In the genomic region with DNA sequence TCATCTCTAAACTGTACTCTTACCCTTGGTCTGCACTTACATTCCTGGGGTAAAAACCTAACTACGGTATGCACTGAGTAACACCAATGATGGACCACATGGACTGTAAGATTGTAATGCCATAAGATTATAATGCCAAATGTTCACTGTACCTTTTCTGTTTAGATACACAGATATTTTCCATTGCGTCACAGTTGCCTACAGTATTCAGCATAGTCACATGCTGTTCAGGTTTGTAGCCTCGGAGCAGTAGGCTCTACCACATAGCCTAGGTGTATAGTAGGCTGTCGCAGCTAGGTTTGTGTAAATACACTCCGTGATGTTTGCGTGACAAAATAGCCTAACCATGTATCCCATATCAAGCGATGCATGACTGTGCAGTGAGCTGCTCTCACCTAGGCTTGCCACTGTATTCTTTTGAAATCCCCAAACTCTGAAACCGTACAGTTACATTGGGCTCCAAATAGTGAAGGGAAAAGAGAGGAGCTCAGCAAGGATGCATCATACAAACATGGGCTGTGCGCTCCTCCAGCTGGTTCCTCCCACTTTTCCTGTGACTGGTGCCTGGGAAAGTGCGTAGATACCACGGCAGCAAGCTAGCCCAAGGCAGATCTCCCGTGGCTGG, we compare ENCODE assay signal across 12 cellular contexts. TPM values are rescaled to one million over a fixed set of nuclear protein-coding genes. Genes with fewer than 3 reads are reported as not detected.
A peak's percentile ranks its signal among the peaks of the same experiment; 100 is the strongest.
DNase-seq lines count a peak whose midpoint lies in the region; ATAC-seq, FAIRE-seq and TF ChIP-seq lines count a peak whose summit lies in the region.
"Had no signal": no experiment of that assay in that cellular context is flagged by ENCODE, and none has a peak within 500 bp of the region (broad histone marks: within the 10 kb centered on the region; RNA-seq: fewer than 3 reads in every experiment).

No MANE protein-coding gene starts in this region.

- H3K4me1 Mint-ChIP-seq in activated T-helper 2 cell treated with anti-CD3 and anti-CD28 coated beads, Interferon-gamma antibody, Interleukin-2, Interleukin-4, amounts not matched to agents 10 μg/mL and 5 μg/mL and 100 μg/mL, durations not matched to agents 14 hours and 24 hours and 36 hours (ENCODE audit: low read depth): peaks cover 5% of the 10 kb centered on the region
- no peaks in the 10 kb centered on the region for H3K4me1 Mint-ChIP-seq in activated CD8-positive, alpha-beta T cell treated with anti-CD3 and anti-CD28 coated beads, Interleukin-2, amount 10 ng/mL, durations not matched to agents 7 days and 5 days (ENCODE audit: low read depth)
- H3K4me1 Mint-ChIP-seq: stimulated activated effector memory CD8-positive, alpha-beta T cell treated with anti-CD3 and anti-CD28 coated beads, Interleukin-12 subunit alpha, Interleukin-12 subunit beta, amount 100 ng/mL, for 72 hours had no signal

- peak overlapping the region; percentile 18 for H3K4me3 ChIP-seq in AG04449 (ENCODE audit: low read depth, low read length)
- peak overlapping the region; percentile 31; the same call in 1 of the 2 replicates for H3K4me3 ChIP-seq in IMR-90 (ENCODE audit: insufficient read depth, low read depth, low read length)
- no peak overlapping the region for H3K4me3 ChIP-seq in H1 (ENCODE audit: extremely low read depth in 1 of 4, insufficient read depth in 2 of 4, low read depth in 3 of 4, low read length in 4 of 4)
- H3K4me3 ChIP-seq in mesendoderm (ENCODE audit: low read length): no peak overlapping the region
- H3K4me3 ChIP-seq: adrenal gland had no signal

- H2BK15ac ChIP-seq in IMR-90 (ENCODE audit: low read depth, low read length): peak overlapping the region; percentile 97
- H2BK15ac ChIP-seq in H1 (ENCODE audit: low read length): peak overlapping the region; percentile 82; the same call in 1 of the 2 replicates
- no peak overlapping the region for H2BK15ac ChIP-seq in mesendoderm (replicated peaks; ENCODE audit: low read depth)

- TF ChIP-seq RAD21 in IMR-90 (IDR thresholded peaks at IDR 0.05; ENCODE audit: low read length): no peak
- no peak for TF ChIP-seq RAD21 in H1 (IDR thresholded peaks at IDR 0.05 in 1 of 2, conservative IDR thresholded peaks at IDR 0.05 in 1 of 2; ENCODE audit: low read depth in 2 of 2, low read length in 2 of 2)

- H3K56ac ChIP-seq in IMR-90 (ENCODE audit: extremely low read depth, insufficient read depth, low read length) (peak overlapping the region; percentile 96), H1 (replicated peaks; ENCODE audit: insufficient read length, low read depth, low read length) (no peak overlapping the region), mesendoderm (ENCODE audit: low read length) (peak overlapping the region; percentile 86)

- H4K91ac ChIP-seq in IMR-90 (ENCODE audit: insufficient read depth, low read depth, low read length) (peak overlapping the region; percentile 98), H1 (replicated peaks; ENCODE audit: insufficient read length, low read length) (peak overlapping the region; percentile 84)

- no peak for FAIRE-seq in H1 (lab: Jason Lieb, UNC)
- FAIRE-seq: GM18507 had no signal

- BruUV-seq in IMR-90 (replicated peaks; lab: Mats Ljungman, UMichigan): no TSS peak

- TF ChIP-seq CTCF in AG04449 (IDR thresholded peaks at IDR 0.05; ENCODE audit: insufficient read depth, low read length, missing control alignments): no peak
- TF ChIP-seq CTCF in IMR-90 (conservative IDR thresholded peaks at IDR 0.05; ENCODE audit: low read depth, low read length): no peak
- no peak for TF ChIP-seq CTCF in H1 (IDR thresholded peaks at IDR 0.05; ENCODE audit: control extremely low read depth in 1 of 3, insufficient read depth in 1 of 3, low read depth in 1 of 3, low read length in 3 of 3)

- peak overlapping the region; percentile 74 for H3K4me2 ChIP-seq in IMR-90 (ENCODE audit: low read depth, low read length)
- H3K4me2 ChIP-seq in H1 (ENCODE audit: insufficient read depth in 1 of 2, low read depth in 2 of 2, low read length in 2 of 2): peak overlapping the region; percentile 43 to 67; a peak in 3 of 4 replicates
- no peak overlapping the region for H3K4me2 ChIP-seq in mesendoderm (ENCODE audit: low read length)

- H3K14ac ChIP-seq in IMR-90 (replicated peaks; ENCODE audit: low read depth, low read length): peak overlapping the region; percentile 93
- no peak overlapping the region for H3K14ac ChIP-seq in H1 (ENCODE audit: insufficient read length)

- peaks cover 8% of the 10 kb centered on the region for H3K27me3 Mint-ChIP-seq in activated T-helper 2 cell treated with anti-CD3 and anti-CD28 coated beads, Interferon-gamma antibody, Interleukin-2, Interleukin-4, amounts not matched to agents 10 μg/mL and 5 μg/mL and 100 μg/mL, durations not matched to agents 14 hours and 24 hours and 36 hours (ENCODE audit: low read depth)
- peaks cover 2% of the 10 kb centered on the region for H3K27me3 Mint-ChIP-seq in activated CD8-positive, alpha-beta T cell treated with anti-CD3 and anti-CD28 coated beads, Interleukin-2, amount 10 ng/mL, durations not matched to agents 7 days and 5 days (ENCODE audit: low read depth)

- H3K23ac ChIP-seq in IMR-90 (ENCODE audit: low read depth, low read length) (peak overlapping the region; percentile 95), H1 (ENCODE audit: insufficient read length) (no peak overlapping the region), mesendoderm (ENCODE audit: low read length) (peak overlapping the region; percentile 29)

- H3K4ac ChIP-seq in IMR-90 (ENCODE audit: low read depth, low read length) (peak overlapping the region; percentile 99), H1 (replicated peaks; ENCODE audit: insufficient read length, low read depth, low read length) (peak overlapping the region; percentile 17), mesendoderm (ENCODE audit: low read depth, low read length) (peak overlapping the region; percentile 92)

- POLR2A ChIA-PET in AG04449 (lab: Yijun Ruan, JAX) (interaction anchor here (1.0 to 2.0 kb wide), 3 partner anchors 10 to 161 kb away, joined by 3 to 6 read pairs (median 5); partner anchors contain the start of genes CFAP57, EBNA1BP2 and ELOVL1), IMR-90 (lab: Charles Lee; ENCODE audit: unreplicated experiment) (interaction anchor here (0.5 to 1.0 kb wide), 4 partner anchors 10 to 146 kb away, joined by 3 to 5 read pairs (median 4); partner anchors contain the start of gene EBNA1BP2), H1 (lab: Charles Lee; ENCODE audit: partially characterized antibody) (interaction anchor here (0.7 to 2.8 kb wide), 7 partner anchors 9 to 391 kb away, joined by 3 to 12 read pairs (median 4); partner anchors contain the start of genes CDC20 and ERMAP)
- POLR2A ChIA-PET in activated CD8-positive, alpha-beta T cell treated with anti-CD3 and anti-CD28 coated beads, Interleukin-2, amount 10 ng/mL, durations not matched to agents 7 days and 5 days (lab: Charles Lee): interaction anchor here (0.9 kb wide), 1 partner anchor 36 kb away, joined by 3 read pairs; no protein-coding TSS in a partner anchor

- H2BK12ac ChIP-seq in H1 (ENCODE audit: low read depth, low read length): peak overlapping the region; percentile 100

- H2AK9ac ChIP-seq in IMR-90 (replicated peaks; ENCODE audit: low read depth, low read length, poor library complexity): peak overlapping the region; percentile 92

- H3K9me3 ChIP-seq in IMR-90 (ENCODE audit: control insufficient read depth, insufficient read depth, low read length) (no peaks in the 10 kb centered on the region), H1 (ENCODE audit: insufficient read depth in 2 of 2, low read depth in 1 of 2, low read length in 1 of 2) (no peaks in the 10 kb centered on the region)
- H3K9me3 ChIP-seq: adrenal gland had no signal

- no peaks in the 10 kb centered on the region for H3K23me2 ChIP-seq in H1 (ENCODE audit: low read depth, low read length)

- no peak overlapping the region for H3K4me3 Mint-ChIP-seq in activated T-helper 2 cell treated with anti-CD3 and anti-CD28 coated beads, Interferon-gamma antibody, Interleukin-2, Interleukin-4, amounts not matched to agents 10 μg/mL and 5 μg/mL and 100 μg/mL, durations not matched to agents 14 hours and 24 hours and 36 hours (ENCODE audit: low read depth)
- no peak overlapping the region for H3K4me3 Mint-ChIP-seq in activated CD8-positive, alpha-beta T cell treated with anti-CD3 and anti-CD28 coated beads, Interleukin-2, amount 10 ng/mL, durations not matched to agents 7 days and 5 days
- H3K4me3 Mint-ChIP-seq: stimulated activated effector memory CD8-positive, alpha-beta T cell treated with anti-CD3 and anti-CD28 coated beads, Interleukin-12 subunit alpha, Interleukin-12 subunit beta, amount 100 ng/mL, for 72 hours had no signal

- in situ Hi-C loops in IMR-90 (cut with MboI; ENCODE audit: low sequenced_read_pairs): no loop called here

- H3K9me1 ChIP-seq in IMR-90 (ENCODE audit: insufficient read depth, low read length): peaks cover 27% of the 10 kb centered on the region

- H3K36me3 ChIP-seq in IMR-90 (ENCODE audit: control insufficient read depth, insufficient read depth, low read length): no peaks in the 10 kb centered on the region
- no peaks in the 10 kb centered on the region for H3K36me3 ChIP-seq in H1 (ENCODE audit: control insufficient read depth in 2 of 4, insufficient read depth in 4 of 4, low read length in 3 of 4)
- no peaks in the 10 kb centered on the region for H3K36me3 ChIP-seq in mesendoderm (ENCODE audit: control insufficient read depth, insufficient read depth, low read length)
- H3K36me3 ChIP-seq: adrenal gland had no signal

- H2BK20ac ChIP-seq in IMR-90 (ENCODE audit: low read depth, low read length) (peak overlapping the region; percentile 100), H1 (ENCODE audit: low read length) (peak overlapping the region; percentile 62)

- peak overlapping the region; percentile 99 for H2BK120ac ChIP-seq in IMR-90 (ENCODE audit: low read depth, low read length)
- H2BK120ac ChIP-seq in H1 (replicated peaks; ENCODE audit: low read depth, low read length): peak overlapping the region; percentile 84
- peak overlapping the region; percentile 48 for H2BK120ac ChIP-seq in mesendoderm (ENCODE audit: low read depth, low read length)

- peak; percentile 2 for ATAC-seq in IMR-90 (ENCODE audit: low read depth)
- ATAC-seq in GM18502 (IDR thresholded peaks at IDR 0.05; ENCODE audit: poor library complexity, unreplicated experiment): no peak
- ATAC-seq in activated CD8-positive, alpha-beta T cell treated with anti-CD3 and anti-CD28 coated beads, Interleukin-2, amount 10 ng/mL, durations not matched to agents 7 days and 5 days: no peak
- ATAC-seq: stimulated activated effector memory CD8-positive, alpha-beta T cell treated with anti-CD3 and anti-CD28 coated beads, Interleukin-12 subunit alpha, Interleukin-12 subunit beta, amount 100 ng/mL, for 72 hours had no signal

- CTCF ChIA-PET in AG04449 (lab: Yijun Ruan, JAX): interaction anchor here (1.1 to 1.2 kb wide), 2 partner anchors 19 to 23 kb away, joined by 4 read pairs; no protein-coding TSS in a partner anchor
- CTCF ChIA-PET in IMR-90 (lab: Yijun Ruan, JAX): no interaction called here
- CTCF ChIA-PET in H1 (lab: Charles Lee; ENCODE audit: partially characterized antibody): interaction anchor here (0.8 to 3.5 kb wide), 4 partner anchors 9 to 171 kb away, joined by 3 to 14 read pairs (median 4); no protein-coding TSS in a partner anchor
- CTCF ChIA-PET in activated CD8-positive, alpha-beta T cell treated with anti-CD3 and anti-CD28 coated beads, Interleukin-2, amount 10 ng/mL, durations not matched to agents 7 days and 5 days (lab: Charles Lee): no interaction called here

- no peak overlapping the region for H3K27ac Mint-ChIP-seq in activated T-helper 2 cell treated with anti-CD3 and anti-CD28 coated beads, Interferon-gamma antibody, Interleukin-2, Interleukin-4, amounts not matched to agents 10 μg/mL and 5 μg/mL and 100 μg/mL, durations not matched to agents 14 hours and 24 hours and 36 hours
- no peak overlapping the region for H3K27ac Mint-ChIP-seq in activated CD8-positive, alpha-beta T cell treated with anti-CD3 and anti-CD28 coated beads, Interleukin-2, amount 10 ng/mL, durations not matched to agents 7 days and 5 days
- H3K27ac Mint-ChIP-seq: stimulated activated effector memory CD8-positive, alpha-beta T cell treated with anti-CD3 and anti-CD28 coated beads, Interleukin-12 subunit alpha, Interleukin-12 subunit beta, amount 100 ng/mL, for 72 hours had no signal

- H3K18ac ChIP-seq in IMR-90 (ENCODE audit: low read depth, low read length) (peak overlapping the region; percentile 94), H1 (ENCODE audit: extremely low read depth, low read length) (peak overlapping the region; percentile 73; the same call in 1 of the 2 replicates), mesendoderm (ENCODE audit: low read length) (peak overlapping the region; percentile 3)

- TF ChIP-seq EP300 in H1 (IDR thresholded peaks at IDR 0.05; ENCODE audit: borderline replicate concordance in 1 of 2, low read depth in 2 of 2, low read length in 2 of 2): no peak

- no peaks in the 10 kb centered on the region for H3K36me3 Mint-ChIP-seq in activated T-helper 2 cell treated with anti-CD3 and anti-CD28 coated beads, Interferon-gamma antibody, Interleukin-2, Interleukin-4, amounts not matched to agents 10 μg/mL and 5 μg/mL and 100 μg/mL, durations not matched to agents 14 hours and 24 hours and 36 hours (ENCODE audit: low read depth)
- H3K36me3 Mint-ChIP-seq in activated CD8-positive, alpha-beta T cell treated with anti-CD3 and anti-CD28 coated beads, Interleukin-2, amount 10 ng/mL, durations not matched to agents 7 days and 5 days (ENCODE audit: low read depth): no peaks in the 10 kb centered on the region
- H3K36me3 Mint-ChIP-seq: stimulated activated effector memory CD8-positive, alpha-beta T cell treated with anti-CD3 and anti-CD28 coated beads, Interleukin-12 subunit alpha, Interleukin-12 subunit beta, amount 100 ng/mL, for 72 hours had no signal

- H3K4me1 ChIP-seq in IMR-90 (ENCODE audit: control insufficient read depth, insufficient read depth, low read length): peaks cover 18% of the 10 kb centered on the region
- H3K4me1 ChIP-seq in H1 (replicated peaks in 1 of 4; ENCODE audit: control insufficient read depth in 3 of 4, insufficient read depth in 4 of 4, low read length in 3 of 4): peaks cover 4 to 13% (median 11%) of the 10 kb centered on the region in 4 experiments
- H3K4me1 ChIP-seq in mesendoderm (ENCODE audit: control insufficient read depth, low read depth, low read length): peaks cover 14% of the 10 kb centered on the region

- H3K9ac ChIP-seq in IMR-90 (ENCODE audit: low read depth, low read length) (peak overlapping the region; percentile 41), H1 (replicated peaks in 1 of 4; ENCODE audit: extremely low read depth in 1 of 4, low read depth in 3 of 4, low read length in 3 of 4) (0 out of 7 replicates have a peak overlapping the region, but pooled peaks of 1 of the 4 experiments have one; percentile 3), mesendoderm (ENCODE audit: low read length) (peak overlapping the region; percentile 28)

- TF ChIP-seq POLR2A in IMR-90 (IDR thresholded peaks at IDR 0.05; ENCODE audit: low read depth, low read length) (no peak), H1 (IDR thresholded peaks at IDR 0.05; ENCODE audit: control extremely low read depth in 1 of 2, low read depth in 2 of 2, low read length in 2 of 2) (no peak; a peak in 1 of 3 replicates)

- no peaks in the 10 kb centered on the region for H3K27me3 ChIP-seq in IMR-90 (ENCODE audit: control insufficient read depth, insufficient read depth, low read length)
- H3K27me3 ChIP-seq in H1 (replicated peaks in 1 of 4; ENCODE audit: control insufficient read depth in 3 of 4, extremely low read depth in 1 of 4, insufficient read depth in 3 of 4, low read length in 3 of 4): no peaks in the 10 kb centered on the region
- H3K27me3 ChIP-seq in mesendoderm (ENCODE audit: insufficient read depth, low read length, poor library complexity): no peaks in the 10 kb centered on the region
- H3K27me3 ChIP-seq: adrenal gland had no signal

- peak overlapping the region; percentile 97 for H3K27ac ChIP-seq in IMR-90 (ENCODE audit: insufficient read depth, low read length)
- peak overlapping the region; percentile 56; the same call in 1 of the 2 replicates for H3K27ac ChIP-seq in H1 (ENCODE audit: low read depth, low read length)
- H3K27ac ChIP-seq in mesendoderm (ENCODE audit: low read depth, low read length): peak overlapping the region; percentile 90

- H3K79me1 ChIP-seq in IMR-90 (ENCODE audit: low read depth in 1 of 2, low read length in 2 of 2): peaks cover 0 to 7% of the 10 kb centered on the region in 2 experiments; a peak in 2 of 4 replicates
- no peaks in the 10 kb centered on the region for H3K79me1 ChIP-seq in H1 (ENCODE audit: low read depth, low read length)
- H3K79me1 ChIP-seq in mesendoderm (ENCODE audit: low read length): no peaks in the 10 kb centered on the region

- H2BK5ac ChIP-seq in IMR-90 (ENCODE audit: low read depth, low read length, poor library complexity, severe bottlenecking): peak overlapping the region; percentile 100
- peak overlapping the region; percentile 91 for H2BK5ac ChIP-seq in H1 (ENCODE audit: low read depth, low read length)
- H2BK5ac ChIP-seq in mesendoderm (ENCODE audit: low read length): peak overlapping the region; percentile 98

- no peaks in the 10 kb centered on the region for H3K9me3 Mint-ChIP-seq in activated T-helper 2 cell treated with anti-CD3 and anti-CD28 coated beads, Interferon-gamma antibody, Interleukin-2, Interleukin-4, amounts not matched to agents 10 μg/mL and 5 μg/mL and 100 μg/mL, durations not matched to agents 14 hours and 24 hours and 36 hours
- H3K9me3 Mint-ChIP-seq in activated CD8-positive, alpha-beta T cell treated with anti-CD3 and anti-CD28 coated beads, Interleukin-2, amount 10 ng/mL, durations not matched to agents 7 days and 5 days (ENCODE audit: insufficient read depth): no peaks in the 10 kb centered on the region

- peak overlapping the region; percentile 97 for H2AK5ac ChIP-seq in IMR-90 (ENCODE audit: low read depth, low read length)
- peak overlapping the region; percentile 76 for H2AK5ac ChIP-seq in H1 (ENCODE audit: low read depth, low read length)
- H2AK5ac ChIP-seq in mesendoderm (ENCODE audit: low read length): peak overlapping the region; percentile 99

- H4K20me1 ChIP-seq in IMR-90 (ENCODE audit: insufficient read depth, low read length) (no peaks in the 10 kb centered on the region), H1 (replicated peaks in 1 of 2; ENCODE audit: control insufficient read depth in 1 of 2, insufficient read depth in 2 of 2, low read length in 2 of 2) (no peaks in the 10 kb centered on the region)

- intact Hi-C loops in IMR-90 (cut with micrococcal nuclease): no loop called here
- intact Hi-C loops in activated T-helper 2 cell treated with anti-CD3 and anti-CD28 coated beads, Interferon-gamma antibody, Interleukin-2, Interleukin-4, amounts not matched to agents 10 μg/mL and 5 μg/mL and 100 μg/mL, durations not matched to agents 14 hours and 24 hours and 36 hours (cut with micrococcal nuclease): no loop called here

- H3K79me2 ChIP-seq in H1 (ENCODE audit: control insufficient read depth in 1 of 2, insufficient read depth in 2 of 2, low read length in 2 of 2): no peaks in the 10 kb centered on the region
- no peaks in the 10 kb centered on the region for H3K79me2 ChIP-seq in mesendoderm (ENCODE audit: control insufficient read depth, insufficient read depth, low read length)

- DNase-seq in AG04449 (ENCODE audit: low read depth, low spot score) (no peak), IMR-90 (peak; percentile 70), H1 (ENCODE audit: low read depth in 1 of 2, low spot score in 2 of 2) (no peak), mesendoderm (peak; percentile 46), GM19238 (ENCODE audit: insufficient read length, low spot score) (no peak)
- DNase-seq in activated T-helper 2 cell treated with anti-CD3 and anti-CD28 coated beads, Interferon-gamma antibody, Interleukin-2, Interleukin-4, amounts not matched to agents 10 μg/mL and 5 μg/mL and 100 μg/mL, durations not matched to agents 14 hours and 24 hours and 36 hours (ENCODE audit: low spot score): no peak
- DNase-seq in activated CD8-positive, alpha-beta T cell treated with anti-CD3 and anti-CD28 coated beads, Interleukin-2, amount 10 ng/mL, durations not matched to agents 7 days and 5 days: no peak
- DNase-seq: C1 segment of cervical spinal cord had no signal

- H4K5ac ChIP-seq in IMR-90 (ENCODE audit: low read depth, low read length) (peak overlapping the region; percentile 91), H1 (ENCODE audit: insufficient read length, low read depth, low read length) (no peak overlapping the region), mesendoderm (ENCODE audit: low read length) (peak overlapping the region; percentile 94)

- H4K8ac ChIP-seq in IMR-90 (ENCODE audit: low read depth in 2 of 2, low read length in 2 of 2): peak overlapping the region; percentile 78 to 98
- H4K8ac ChIP-seq in H1 (ENCODE audit: extremely low read depth, insufficient read depth, low read length): peak overlapping the region; percentile 28; the same call in 1 of the 2 replicates
- no peak overlapping the region for H4K8ac ChIP-seq in mesendoderm (ENCODE audit: low read depth, low read length)

- H2AFZ ChIP-seq in IMR-90 (replicated peaks; ENCODE audit: low read length, poor library complexity): peak overlapping the region; percentile 80
- H2AFZ ChIP-seq in H1 (ENCODE audit: low read length): peak overlapping the region; percentile 75; the same call in 1 of the 2 replicates

- 80% methylated on average over 4 of the region's 12 CpGs; no CpG with 5 or more reads in 1 of the 2 experiments for WGBS in IMR-90 (ENCODE audit: extremely low coverage in 2 of 2, insufficient read length in 1 of 2), 2 experiments
- 91% methylated on average over 12 of the region's 12 CpGs; no CpG with 5 or more reads in 1 of the 2 experiments for WGBS in H1 (ENCODE audit: extremely low coverage in 1 of 2, insufficient coverage in 1 of 2, insufficient read length in 1 of 2, insufficient replicate concordance in 2 of 2, low coverage in 1 of 2, low lambda C conversion rate in 2 of 2, missing lambda C conversion rate in 1 of 2), 2 experiments
- no CpG with 5 or more reads among the region's 12 CpGs for WGBS in mesendoderm (ENCODE audit: extremely low coverage, insufficient coverage, low lambda C conversion rate)

- dilution Hi-C loops in IMR-90 (cut with HindIII; ENCODE audit: low sequenced_read_pairs, unreplicated experiment): no loop called here

RNA-seq across cellular contexts. Expression of gene CFAP57, which starts 35.2 kb away (rescaled TPM):
- 0.28 and 0.36 TPM in 2 replicates for total RNA-seq in IMR-90 (2012; rRNA removed)
- polyA plus RNA-seq in IMR-90 (2012; rRNA removed): 0.19 and 0.29 TPM in 2 replicates
- polyA plus RNA-seq in IMR-90 (2012; cell fraction: cytosol; rRNA removed): 0.11 TPM in 2 replicates
- polyA plus RNA-seq in IMR-90 (2012; cell fraction: nucleus; rRNA removed; ENCODE audit: low replicate concordance): 0.50 and 2.7 TPM in 2 replicates
- total RNA-seq in H1 (2021; fragmentation: NEBNext Ultra II Directional; extraction: Animal tissue kit (Norgen Biotek cat#: 25700)): 0.23 and 0.80 TPM in 2 replicates
- 0.20 and 0.36 TPM in 2 replicates for polyA plus RNA-seq in H1 (2011; rRNA removed)
- 0.21 TPM for polyA plus RNA-seq in H1 (2011; cell fraction: cytosol; rRNA removed)
- polyA plus RNA-seq in H1 (2011; cell fraction: nucleus; rRNA removed): 0.46 TPM
- 0.16 to 1.2 TPM (median 0.36 TPM) in 4 replicates for polyA plus RNA-seq in H1 (2012, experiment 1 of 2)
- not detected for polyA plus RNA-seq in H1 (2012, experiment 2 of 2)
- 0.14 TPM for polyA plus RNA-seq in H1 (2013, experiment 1 of 2)
- polyA plus RNA-seq in H1 (2013, experiment 2 of 2): 0.13 TPM
- 0.38 and 0.39 TPM in 2 replicates for polyA minus RNA-seq in H1 (2011; rRNA and poly(A)+ RNA removed)
- not detected for polyA minus RNA-seq in H1 (2011; cell fraction: cytosol; rRNA and poly(A)+ RNA removed)
- polyA minus RNA-seq in H1 (2011; cell fraction: nucleus; rRNA and poly(A)+ RNA removed): 1.5 TPM
- 0.22 TPM for polyA plus RNA-seq in mesendoderm (2013, experiment 1 of 2)
- 0.15 TPM for polyA plus RNA-seq in mesendoderm (2013, experiment 2 of 2)
- total RNA-seq in activated T-helper 2 cell treated with anti-CD3 and anti-CD28 coated beads, Interferon-gamma antibody, Interleukin-2, Interleukin-4, amounts not matched to agents 10 μg/mL and 5 μg/mL and 100 μg/mL, durations not matched to agents 14 hours and 24 hours and 36 hours: 0.11 and 0.16 TPM in 2 replicates
- total RNA-seq in activated CD8-positive, alpha-beta T cell treated with anti-CD3 and anti-CD28 coated beads, Interleukin-2, amount 10 ng/mL, durations not matched to agents 7 days and 5 days: not detected

RNA-seq across cellular contexts. Expression of gene EBNA1BP2, which starts 35.3 kb away (rescaled TPM):
- 135 and 173 TPM in 2 replicates for total RNA-seq in IMR-90 (2012; rRNA removed)
- polyA plus RNA-seq in IMR-90 (2012; rRNA removed) (79.0 and 82.8 TPM in 2 replicates), H1 (2011; rRNA removed) (31.0 and 46.0 TPM in 2 replicates)
- 39.0 and 98.0 TPM in 2 replicates for polyA plus RNA-seq in IMR-90 (2012; cell fraction: cytosol; rRNA removed)
- 35.8 and 55.8 TPM in 2 replicates for polyA plus RNA-seq in IMR-90 (2012; cell fraction: nucleus; rRNA removed; ENCODE audit: low replicate concordance)
- 102 and 104 TPM in 2 replicates for total RNA-seq in H1 (2021; fragmentation: NEBNext Ultra II Directional; extraction: Animal tissue kit (Norgen Biotek cat#: 25700))
- 66.3 TPM for polyA plus RNA-seq in H1 (2011; cell fraction: cytosol; rRNA removed)
- 60.5 TPM for polyA plus RNA-seq in H1 (2011; cell fraction: nucleus; rRNA removed)
- 105 to 125 TPM (median 112 TPM) in 4 replicates for polyA plus RNA-seq in H1 (2012, experiment 1 of 2)
- polyA plus RNA-seq in H1 (2012, experiment 2 of 2): 34.5 TPM
- 128 TPM for polyA plus RNA-seq in H1 (2013, experiment 1 of 2)
- polyA plus RNA-seq in H1 (2013, experiment 2 of 2): 128 TPM
- polyA minus RNA-seq in H1 (2011; rRNA and poly(A)+ RNA removed): 25.7 and 31.5 TPM in 2 replicates
- 28.8 TPM for polyA minus RNA-seq in H1 (2011; cell fraction: cytosol; rRNA and poly(A)+ RNA removed)
- polyA minus RNA-seq in H1 (2011; cell fraction: nucleus; rRNA and poly(A)+ RNA removed): 31.6 TPM
- 185 TPM for polyA plus RNA-seq in mesendoderm (2013, experiment 1 of 2)
- polyA plus RNA-seq in mesendoderm (2013, experiment 2 of 2): 187 TPM
- total RNA-seq in activated T-helper 2 cell treated with anti-CD3 and anti-CD28 coated beads, Interferon-gamma antibody, Interleukin-2, Interleukin-4, amounts not matched to agents 10 μg/mL and 5 μg/mL and 100 μg/mL, durations not matched to agents 14 hours and 24 hours and 36 hours: 102 and 104 TPM in 2 replicates
- total RNA-seq in activated CD8-positive, alpha-beta T cell treated with anti-CD3 and anti-CD28 coated beads, Interleukin-2, amount 10 ng/mL, durations not matched to agents 7 days and 5 days: 10 to 100 TPM; 58.8 to 59.0 TPM

Comparison
In these comparisons a context has a peak if more than half of its experiments do, and no peak if none do; other contexts are left out.
1. DNase-seq: peak in IMR-90 (single experiment) and mesendoderm (single experiment); none in AG04449 (single experiment), H1 (0 of 2), activated T-helper 2 cell treated with anti-CD3 and anti-CD28 coated beads, Interferon-gamma antibody, Interleukin-2, Interleukin-4, amounts not matched to agents 10 μg/mL and 5 μg/mL and 100 μg/mL, durations not matched to agents 14 hours and 24 hours and 36 hours (single experiment), GM19238 (single experiment) and activated CD8-positive, alpha-beta T cell treated with anti-CD3 and anti-CD28 coated beads, Interleukin-2, amount 10 ng/mL, durations not matched to agents 7 days and 5 days (single experiment).
2. H3K4me3 ChIP-seq: peak in AG04449 (single experiment) and IMR-90 (single experiment); none in H1 (0 of 4) and mesendoderm (single experiment).
3. H2BK120ac ChIP-seq: peak in every context shown above with its lines; median percentile 99 in IMR-90; 84 in H1; 48 in mesendoderm.
4. H3K18ac ChIP-seq: peak in every context shown above with its lines; median percentile 94 in IMR-90; 73 in H1; 3 in mesendoderm.
5. H3K4ac ChIP-seq: peak in every context shown above with its lines; median percentile 99 in IMR-90; 92 in mesendoderm; 17 in H1.
6. CTCF ChIA-PET loops: an anchor here in AG04449 (1.1 to 1.2 kb wide) and H1 (0.8 to 3.5 kb wide); none called in IMR-90 and activated CD8-positive, alpha-beta T cell treated with anti-CD3 and anti-CD28 coated beads, Interleukin-2, amount 10 ng/mL, durations not matched to agents 7 days and 5 days.
7. Peak in every context shown above with its lines, with median percentiles within 50 percentile points of each other: H2AK5ac ChIP-seq, H2BK5ac ChIP-seq and H3K27ac ChIP-seq.